ENCODE assay signal across 17 cellular contexts in the genomic region with DNA sequence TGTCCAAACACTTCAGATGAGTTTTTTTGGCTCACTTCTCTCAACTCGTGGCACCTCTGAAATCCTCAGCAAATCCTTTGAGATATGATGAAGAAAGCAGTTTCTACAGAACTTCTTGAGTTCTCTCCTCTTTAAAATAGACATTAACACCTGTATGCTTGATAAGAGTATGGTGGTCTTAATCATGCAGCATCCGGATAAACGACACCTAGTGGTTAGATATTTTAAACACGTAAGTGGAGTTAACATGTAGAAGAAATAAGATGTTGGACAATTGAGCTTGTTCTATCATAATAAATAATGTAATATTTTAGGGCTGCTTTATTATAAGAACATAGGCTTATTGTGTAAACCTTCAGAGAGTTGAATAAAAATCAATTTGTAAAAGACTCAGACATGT.
DNase-seq lines count a peak whose midpoint lies in the region; FAIRE-seq and TF ChIP-seq lines count a peak whose summit lies in the region.
"Had no signal": no experiment of that assay in that cellular context is flagged by ENCODE, and none has a peak within 500 bp of the region (broad histone marks: within the 10 kb centered on the region; RNA-seq: fewer than 3 reads in every experiment).

No MANE protein-coding gene starts in this region.

- H2AFZ ChIP-seq in Loucy (ENCODE audit: low read length) (no peak overlapping the region), astrocyte (ENCODE audit: low read depth, low read length) (no peak overlapping the region)

- H3K4me1 Mint-ChIP-seq in astrocyte (ENCODE audit: low read depth, unreplicated experiment) (no peaks in the 10 kb centered on the region), neural crest cell (no peaks in the 10 kb centered on the region)
- no peaks in the 10 kb centered on the region for H3K4me1 Mint-ChIP-seq in activated naive CD4-positive, alpha-beta T cell treated with anti-CD3 and anti-CD28 coated beads for 36 hours (ENCODE audit: low read depth)
- H3K4me1 Mint-ChIP-seq: activated T-helper 17 cell treated with anti-CD3 and anti-CD28 coated beads, Interleukin-2, amount 50 U/mL, for 72 hours; naive thymus-derived CD4-positive, alpha-beta T cell had no signal

- H3K9ac ChIP-seq in Loucy (ENCODE audit: low read depth, low read length, poor library complexity, severe bottlenecking), result no peak overlapping the region
- H3K9ac ChIP-seq in astrocyte (ENCODE audit: low read length), result no peak overlapping the region

- H3K4me3 Mint-ChIP-seq in astrocyte (ENCODE audit: unreplicated experiment) (no peak overlapping the region), neural crest cell (no peak overlapping the region)
- no peak overlapping the region for H3K4me3 Mint-ChIP-seq in activated naive CD4-positive, alpha-beta T cell treated with anti-CD3 and anti-CD28 coated beads for 36 hours
- H3K4me3 Mint-ChIP-seq: activated T-helper 17 cell treated with anti-CD3 and anti-CD28 coated beads, Interleukin-2, amount 50 U/mL, for 72 hours; naive thymus-derived CD4-positive, alpha-beta T cell had no signal

- intact Hi-C loops in spleen (cut with DNase I; ENCODE audit: low total_unique reads), result no loop called here
- intact Hi-C loops in activated naive CD4-positive, alpha-beta T cell treated with anti-CD3 and anti-CD28 coated beads for 36 hours (cut with micrococcal nuclease), result no loop called here

- no peaks in the 10 kb centered on the region for H3F3A ChIP-seq in Loucy (ENCODE audit: low read depth)

- CTCF ChIA-PET in activated naive CD4-positive, alpha-beta T cell treated with anti-CD3 and anti-CD28 coated beads for 36 hours (lab: Charles Lee), result no interaction called here

- TF ChIP-seq CTCF in Loucy (conservative IDR thresholded peaks at IDR 0.05; ENCODE audit: low read length) (peak; percentile 31), astrocyte (IDR thresholded peaks at IDR 0.05; ENCODE audit: insufficient read depth, low read depth, low read length) (peak; percentile 13), neural crest cell (conservative IDR thresholded peaks at IDR 0.05) (peak; percentile 54), spleen (IDR thresholded peaks at IDR 0.05 in 8 of 11, conservative IDR thresholded peaks at IDR 0.05 in 3 of 11) (no peak)

- no peaks in the 10 kb centered on the region for H3K79me2 ChIP-seq in Loucy (ENCODE audit: insufficient read depth, low read length)
- no peaks in the 10 kb centered on the region for H3K79me2 ChIP-seq in astrocyte (ENCODE audit: insufficient read depth, low read length)

- H3K27ac ChIP-seq in astrocyte (ENCODE audit: low read depth, low read length) (no peak overlapping the region), spleen (no peak overlapping the region)
- H3K27ac ChIP-seq: dorsolateral prefrontal cortex, lower lobe of right lung, tibial artery had no signal

- 19 to 41% (median 35%) methylated on average over 4 of the region's 4 CpGs for WGBS in spleen, 5 donors

- no peak for TF ChIP-seq POLR2A in spleen (IDR thresholded peaks at IDR 0.05)

- H3K9me2 ChIP-seq in Loucy (replicated peaks; ENCODE audit: low read depth, low read length), result no peaks in the 10 kb centered on the region

- H3K27me3 Mint-ChIP-seq in astrocyte (ENCODE audit: low read depth, unreplicated experiment), result no peaks in the 10 kb centered on the region
- peaks cover 9% of the 10 kb centered on the region for H3K27me3 Mint-ChIP-seq in neural crest cell (ENCODE audit: low read depth)
- H3K27me3 Mint-ChIP-seq in activated naive CD4-positive, alpha-beta T cell treated with anti-CD3 and anti-CD28 coated beads for 36 hours (ENCODE audit: low read depth), result no peaks in the 10 kb centered on the region
- H3K27me3 Mint-ChIP-seq: activated T-helper 17 cell treated with anti-CD3 and anti-CD28 coated beads, Interleukin-2, amount 50 U/mL, for 72 hours; naive thymus-derived CD4-positive, alpha-beta T cell had no signal

- H3K27me3 ChIP-seq in Loucy (ENCODE audit: insufficient read depth, low read length, poor library complexity, severe bottlenecking) (no peaks in the 10 kb centered on the region), astrocyte (ENCODE audit: insufficient read depth, low read length) (no peaks in the 10 kb centered on the region), spleen (replicated peaks in 1 of 7) (no peaks in the 10 kb centered on the region)
- H3K27me3 ChIP-seq: dorsolateral prefrontal cortex, tibial artery had no signal

- no peak overlapping the region for H3K4me3 ChIP-seq in Loucy (ENCODE audit: low read length, poor library complexity, severe bottlenecking)
- no peak overlapping the region for H3K4me3 ChIP-seq in astrocyte (ENCODE audit: insufficient read depth, low read depth, low read length)
- no peak overlapping the region for H3K4me3 ChIP-seq in spleen
- H3K4me3 ChIP-seq: dorsolateral prefrontal cortex, lower lobe of right lung, tibial artery had no signal

- no peaks in the 10 kb centered on the region for H3K9me3 ChIP-seq in Loucy (ENCODE audit: insufficient read depth, low read depth, low read length)
- H3K9me3 ChIP-seq in astrocyte (ENCODE audit: insufficient read depth, low read depth, low read length), result peaks cover 3% of the 10 kb centered on the region
- H3K9me3 ChIP-seq in spleen, result no peaks in the 10 kb centered on the region
- H3K9me3 ChIP-seq: lower lobe of right lung, tibial artery had no signal

- peaks cover 2% of the 10 kb centered on the region for H3K9me3 Mint-ChIP-seq in astrocyte (ENCODE audit: unreplicated experiment)
- no peaks in the 10 kb centered on the region for H3K9me3 Mint-ChIP-seq in neural crest cell
- H3K9me3 Mint-ChIP-seq in activated naive CD4-positive, alpha-beta T cell treated with anti-CD3 and anti-CD28 coated beads for 36 hours, result no peaks in the 10 kb centered on the region
- H3K9me3 Mint-ChIP-seq: activated T-helper 17 cell treated with anti-CD3 and anti-CD28 coated beads, Interleukin-2, amount 50 U/mL, for 72 hours; naive thymus-derived CD4-positive, alpha-beta T cell had no signal

- FAIRE-seq in astrocyte (lab: Jason Lieb, UNC), result no peak

- H3K36me3 ChIP-seq in Loucy (ENCODE audit: insufficient read depth, low read length), result no peaks in the 10 kb centered on the region
- no peaks in the 10 kb centered on the region for H3K36me3 ChIP-seq in astrocyte (ENCODE audit: insufficient read depth, low read length)
- H3K36me3 ChIP-seq in spleen, result no peaks in the 10 kb centered on the region
- H3K36me3 ChIP-seq: lower lobe of right lung, tibial artery had no signal

- H3K4me1 ChIP-seq in Loucy (ENCODE audit: insufficient read depth, low read length, poor library complexity, severe bottlenecking) (no peaks in the 10 kb centered on the region), astrocyte (ENCODE audit: insufficient read depth, low read length) (no peaks in the 10 kb centered on the region), spleen (no peaks in the 10 kb centered on the region)
- H3K4me1 ChIP-seq: lower lobe of right lung, tibial artery had no signal

- no peaks in the 10 kb centered on the region for H3K36me3 Mint-ChIP-seq in astrocyte (ENCODE audit: low read depth, unreplicated experiment)
- no peaks in the 10 kb centered on the region for H3K36me3 Mint-ChIP-seq in neural crest cell (ENCODE audit: low read depth)
- no peaks in the 10 kb centered on the region for H3K36me3 Mint-ChIP-seq in activated naive CD4-positive, alpha-beta T cell treated with anti-CD3 and anti-CD28 coated beads for 36 hours (ENCODE audit: low read depth)
- H3K36me3 Mint-ChIP-seq: naive thymus-derived CD4-positive, alpha-beta T cell had no signal

- H3K4me2 ChIP-seq in Loucy (ENCODE audit: low read depth, low read length, poor library complexity, severe bottlenecking) (no peak overlapping the region), astrocyte (ENCODE audit: low read length) (no peak overlapping the region)

- DNase-seq in DMS 273 (lab: John Stamatoyannopoulos, UW; ENCODE audit: unreplicated experiment), result peak; percentile 30
- DNase-seq in DMS 273 treated with DMSO at 0.1 percent for 48 hours (lab: John Stamatoyannopoulos, UW), result no peak
- DNase-seq in astrocyte (ENCODE audit: low read depth), result no peak
- no peak for DNase-seq in neural crest cell (ENCODE audit: low read depth, low spot score)
- DNase-seq in spleen, result no peak
- DNase-seq in stimulated activated CD4-positive, alpha-beta T cell treated with anti-CD3 and anti-CD28 coated beads, Interleukin-12 subunit alpha, Interleukin-12 subunit beta, amount 100 ng/mL, for 4 hours, result no peak
- no peak for DNase-seq in activated naive CD4-positive, alpha-beta T cell treated with anti-CD3 and anti-CD28 coated beads for 36 hours
- DNase-seq: 8988T; dorsolateral prefrontal cortex; lower lobe of right lung; naive thymus-derived CD4-positive, alpha-beta T cell; NCI-H1417 treated with DMSO at 0.1 percent for 48 hours; NCI-H510A treated with DMSO at 0.1 percent for 48 hours; right cardiac atrium; tibial artery had no signal

- no peak overlapping the region for H3K27ac Mint-ChIP-seq in astrocyte (ENCODE audit: unreplicated experiment)
- H3K27ac Mint-ChIP-seq in neural crest cell (ENCODE audit: unreplicated experiment), result no peak overlapping the region
- H3K27ac Mint-ChIP-seq in activated naive CD4-positive, alpha-beta T cell treated with anti-CD3 and anti-CD28 coated beads for 36 hours, result no peak overlapping the region
- H3K27ac Mint-ChIP-seq: activated T-helper 17 cell treated with anti-CD3 and anti-CD28 coated beads, Interleukin-2, amount 50 U/mL, for 72 hours; naive thymus-derived CD4-positive, alpha-beta T cell had no signal

- no peaks in the 10 kb centered on the region for H4K20me1 ChIP-seq in Loucy (ENCODE audit: insufficient read depth, low read length, poor library complexity, severe bottlenecking)
- H4K20me1 ChIP-seq in astrocyte (ENCODE audit: insufficient read depth, low read length), result no peaks in the 10 kb centered on the region

Comparison
In these comparisons a context has a peak if more than half of its experiments do, and no peak if none do; other contexts are left out.
1. CTCF ChIP-seq: peak in Loucy (single experiment), astrocyte (single experiment) and neural crest cell (single experiment); none in spleen (0 of 11).